In the genomic region with DNA sequence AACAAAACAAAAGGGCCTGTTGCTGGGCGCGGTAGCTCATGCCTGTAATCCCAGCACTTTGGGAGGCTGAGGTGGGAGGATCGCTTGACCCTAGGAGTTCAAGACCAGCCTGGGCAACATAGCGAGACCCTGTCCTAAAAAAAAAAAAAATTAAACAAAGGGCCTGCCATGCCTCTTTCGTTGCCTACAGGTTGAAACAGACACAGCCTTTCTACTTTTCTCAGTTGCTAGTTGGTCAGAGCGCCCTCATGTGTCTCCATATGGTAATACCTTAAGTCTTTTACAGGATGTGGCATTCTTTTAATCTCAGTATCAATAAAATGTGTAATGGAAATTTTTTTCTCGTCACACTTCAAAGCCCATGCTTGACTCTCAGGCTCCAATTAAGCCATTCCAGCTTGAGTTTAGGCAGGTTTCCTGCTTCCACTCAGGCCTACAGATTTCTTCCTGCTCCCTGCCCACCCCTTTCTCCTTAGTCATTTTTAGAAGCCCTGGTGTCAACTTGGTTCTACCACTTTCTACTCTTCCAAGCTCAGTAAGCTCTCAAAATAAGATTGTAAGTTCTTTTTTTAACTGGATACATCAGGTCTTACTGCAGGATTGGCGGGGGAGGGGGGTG, we compare ENCODE assay signal across 9 cellular contexts. TPM values are rescaled to one million over a fixed set of nuclear protein-coding genes. Genes with fewer than 3 reads are reported as not detected.
DNase-seq lines count a peak whose midpoint lies in the region; ATAC-seq, FAIRE-seq and TF ChIP-seq lines count a peak whose summit lies in the region.
"Had no signal": no experiment of that assay in that cellular context is flagged by ENCODE, and none has a peak within 500 bp of the region (broad histone marks: within the 10 kb centered on the region; RNA-seq: fewer than 3 reads in every experiment).

No MANE protein-coding gene starts in this region.

- in situ Hi-C loops in Caki2 (cut with HindIII; ENCODE audit: low pct_unique_long_range_greater_than_20kb, low sequenced_read_pairs), result no loop called here

- H3K27ac ChIP-seq in uterus, result no peak overlapping the region
- H3K27ac ChIP-seq: SK-N-MC had no signal

- no peak for TF ChIP-seq POLR2A in uterus (IDR thresholded peaks at IDR 0.05)

- no peaks in the 10 kb centered on the region for H3K9me3 Mint-ChIP-seq in activated naive CD4-positive, alpha-beta T cell treated with anti-CD3 and anti-CD28 coated beads, Interleukin-2, amount 50 U/mL, for 72 hours

- DNase-seq in Caki2 (ENCODE audit: low read depth), result peak; percentile 59
- peak; percentile 44 for DNase-seq in HT1080 (ENCODE audit: low read depth)
- peak; percentile 36 for DNase-seq in RCC 7860 (ENCODE audit: low spot score)
- DNase-seq in activated naive CD4-positive, alpha-beta T cell treated with anti-CD3 and anti-CD28 coated beads, Interleukin-2, amount 50 U/mL, for 72 hours (ENCODE audit: low spot score in 2 of 2), result peak in 1 of 2 donors; percentile 64
- DNase-seq in kidney tubule cell (ENCODE audit: low spot score), result peak; percentile 45
- DNase-seq in anterior cingulate cortex (lab: John Stamatoyannopoulos, UW), result no peak
- DNase-seq in uterus, result no peak
- DNase-seq in HuH-7.5 (ENCODE audit: low spot score), result no peak

- ATAC-seq in activated naive CD4-positive, alpha-beta T cell treated with anti-CD3 and anti-CD28 coated beads, Interleukin-2, amount 50 U/mL, for 72 hours, result peak; percentile 24

- peak; percentile 74 for FAIRE-seq in RCC 7860 (lab: Jason Lieb, UNC)

- TF ChIP-seq CTCF in uterus (IDR thresholded peaks at IDR 0.05), result no peak

- H3K36me3 Mint-ChIP-seq in activated naive CD4-positive, alpha-beta T cell treated with anti-CD3 and anti-CD28 coated beads, Interleukin-2, amount 50 U/mL, for 72 hours, result no peaks in the 10 kb centered on the region

- no peaks in the 10 kb centered on the region for H3K36me3 ChIP-seq in uterus

- intact Hi-C loops in uterus (cut with DNase I; ENCODE audit: low total_unique reads), result no loop called here

- no peak overlapping the region for H3K4me3 ChIP-seq in uterus
- H3K4me3 ChIP-seq: SK-N-MC had no signal

- H3K27me3 ChIP-seq in uterus, result no peaks in the 10 kb centered on the region

- no peaks in the 10 kb centered on the region for H3K4me1 ChIP-seq in uterus

- H3K9me3 ChIP-seq in uterus, result no peaks in the 10 kb centered on the region

- H3K27ac Mint-ChIP-seq in activated naive CD4-positive, alpha-beta T cell treated with anti-CD3 and anti-CD28 coated beads, Interleukin-2, amount 50 U/mL, for 72 hours, result peak overlapping the region; percentile 81 to 84

RNA-seq across cellular contexts. Expression of gene SOWAHD, which starts 4.6 kb away (rescaled TPM):
- 1.5 TPM in 1 of 2 replicates, not detected in the other for total RNA-seq in Caki2 (2014; rRNA removed; shearing (Covaris generic); ENCODE audit: low replicate concordance)
- 0.05 and 0.13 TPM in 2 replicates for total RNA-seq in HT1080 (2014; rRNA removed; shearing (Covaris generic))
- polyA plus RNA-seq in HT1080 (2015; cell fraction: cytosol; rRNA removed), result 0.18 TPM in 1 of 2 replicates, not detected in the other
- polyA plus RNA-seq in HT1080 (2015; cell fraction: nucleus; rRNA removed), result 0.08 TPM in 1 of 2 replicates, not detected in the other
- total RNA-seq in activated naive CD4-positive, alpha-beta T cell treated with anti-CD3 and anti-CD28 coated beads, Interleukin-2, amount 50 U/mL, for 72 hours, result under 1 TPM in 1 of 2 donors, not detected in 1; 0.53 TPM
- total RNA-seq in uterus, result under 1 TPM in 1 of 4 donors, not detected in 3; 0.69 TPM

RNA-seq across cellular contexts. Expression of gene RPL39, which starts 37.7 kb away (rescaled TPM):
- 2,019 and 2,237 TPM in 2 replicates for total RNA-seq in Caki2 (2014; rRNA removed; shearing (Covaris generic); ENCODE audit: low replicate concordance)
- total RNA-seq in HT1080 (2014; rRNA removed; shearing (Covaris generic)), result 1,022 and 1,546 TPM in 2 replicates
- 2,675 and 3,019 TPM in 2 replicates for polyA plus RNA-seq in HT1080 (2015; cell fraction: cytosol; rRNA removed)
- 762 and 898 TPM in 2 replicates for polyA plus RNA-seq in HT1080 (2015; cell fraction: nucleus; rRNA removed)
- total RNA-seq in activated naive CD4-positive, alpha-beta T cell treated with anti-CD3 and anti-CD28 coated beads, Interleukin-2, amount 50 U/mL, for 72 hours, result 1,000 to 10,000 TPM; 2,603 to 3,012 TPM
- total RNA-seq in uterus, result 1,000 to 10,000 TPM; 2,055 to 6,062 (median 3,711) TPM

Comparison
In these comparisons a context has a peak if more than half of its experiments do, and no peak if none do; other contexts are left out.
1. DNase-seq: peak in Caki2 (single experiment), HT1080 (single experiment), RCC 7860 (single experiment) and kidney tubule cell (single experiment); none in anterior cingulate cortex (0 of 58), uterus (0 of 2) and HuH-7.5 (single experiment).